8 cellular contexts compared by ENCODE assay signal in the genomic region with DNA sequence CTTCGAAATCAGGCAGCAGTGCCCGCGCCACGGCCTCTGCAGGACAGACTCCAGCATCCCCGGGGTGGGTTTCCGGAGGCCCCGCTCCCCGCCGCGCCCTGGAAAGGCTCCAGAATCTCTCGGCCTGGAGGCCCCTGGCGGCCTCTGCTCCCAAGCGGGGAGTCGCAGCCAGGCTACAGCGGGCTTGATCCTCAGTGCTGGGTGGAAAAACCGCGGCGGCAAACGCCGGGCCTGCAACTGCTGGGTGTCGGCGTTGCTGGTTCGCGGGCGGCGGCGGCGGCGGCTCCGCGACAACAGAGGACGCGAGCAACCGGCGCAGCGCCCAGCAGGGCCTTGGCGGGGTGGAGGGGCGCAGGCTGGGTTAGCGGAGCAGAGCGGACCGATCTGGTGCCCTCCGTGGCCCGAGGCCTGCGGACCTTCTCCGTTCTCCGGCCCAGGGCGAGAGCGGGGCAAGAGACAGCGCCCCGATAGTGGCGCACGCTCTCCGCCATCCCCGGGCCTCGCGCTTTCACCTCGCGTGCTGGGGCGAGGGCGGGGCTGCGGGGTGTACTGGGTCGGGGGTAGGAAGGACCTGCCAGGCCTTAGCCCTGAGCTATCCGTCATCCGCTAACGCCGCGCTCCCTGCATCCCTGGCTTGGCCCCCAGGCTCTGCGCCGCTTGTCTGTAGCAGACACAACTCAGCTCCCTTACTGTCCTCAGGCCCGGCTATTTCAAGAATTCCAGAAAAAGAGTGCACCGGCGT. TPM values are rescaled to one million over a fixed set of nuclear protein-coding genes. Genes with fewer than 3 reads are reported as not detected.
A peak's percentile ranks its signal among the peaks of the same experiment; 100 is the strongest.
DNase-seq lines count a peak whose midpoint lies in the region; ATAC-seq and TF ChIP-seq lines count a peak whose summit lies in the region.

No MANE protein-coding gene starts in this region.

- H3K27ac ChIP-seq in RWPE2 (ENCODE audit: poor library complexity, severe bottlenecking) (no peak overlapping the region), gastroesophageal sphincter (peak overlapping the region; percentile 91 to 99 (median 95))

- peak; percentile 34 for ATAC-seq in GM19328 (IDR thresholded peaks at IDR 0.05; ENCODE audit: unreplicated experiment)
- peak; percentile 24 for ATAC-seq in HG03565 (IDR thresholded peaks at IDR 0.05; ENCODE audit: unreplicated experiment)
- ATAC-seq in RWPE2 (ENCODE audit: low read depth), result peak; percentile 5
- ATAC-seq in gastroesophageal sphincter, result peak; percentile 44

- H3K9me3 ChIP-seq in RWPE2 (ENCODE audit: severe bottlenecking) (no peaks in the 10 kb centered on the region), gastroesophageal sphincter (no peaks in the 10 kb centered on the region)

- no peak for TF ChIP-seq EP300 in gastroesophageal sphincter (IDR thresholded peaks at IDR 0.05)

- TF ChIP-seq CTCF in RWPE2 (IDR thresholded peaks at IDR 0.05; ENCODE audit: poor library complexity, severe bottlenecking), result no peak
- peak in 3 of 4 experiments; percentile 3 to 30 (median 18) for TF ChIP-seq CTCF in gastroesophageal sphincter (IDR thresholded peaks at IDR 0.05)

- peak; percentile 31 to 88 (median 79) for DNase-seq in C1 segment of cervical spinal cord (lab: John Stamatoyannopoulos, UW)
- DNase-seq in RWPE2 (ENCODE audit: low spot score), result no peak
- DNase-seq in activated naive CD4-positive, alpha-beta T cell (lab: John Stamatoyannopoulos, UW), result peak; percentile 45 to 65 (median 56)
- DNase-seq in nucleus accumbens (lab: John Stamatoyannopoulos, UW), result peak in 54 of 56 donors; percentile 20 to 87 (median 74)
- peak; percentile 71 for DNase-seq in superior temporal gyrus (ENCODE audit: extremely low spot score)

- H3K4me1 ChIP-seq in RWPE2 (ENCODE audit: insufficient read depth, poor library complexity, severe bottlenecking), result peaks cover under 1% of the 10 kb centered on the region
- H3K4me1 ChIP-seq in gastroesophageal sphincter, result peaks cover 0 to 47% (median 9%) of the 10 kb centered on the region in 3 donors

- WGBS in gastroesophageal sphincter (ENCODE audit: low coverage in 1 of 2), 2 donors, result no CpG with 5 or more reads among the region's 72 CpGs

- TF ChIP-seq POLR2A in gastroesophageal sphincter (IDR thresholded peaks at IDR 0.05), result peak in 1 of 2 donors; percentile 16

- H3K4me3 ChIP-seq in RWPE2 (ENCODE audit: severe bottlenecking) (peak overlapping the region; percentile 17), gastroesophageal sphincter (peak overlapping the region; percentile 58 to 68)

- H3K36me3 ChIP-seq in RWPE2 (ENCODE audit: low read depth) (no peaks in the 10 kb centered on the region; the same call in 1 of the 2 replicates), gastroesophageal sphincter (no peaks in the 10 kb centered on the region)

- H3K27me3 ChIP-seq in RWPE2 (ENCODE audit: insufficient read depth, poor library complexity, severe bottlenecking) (no peaks in the 10 kb centered on the region), gastroesophageal sphincter (no peaks in the 10 kb centered on the region)

RNA-seq across cellular contexts. Expression of a gene that starts 3.4 kb away (rescaled TPM):
- total RNA-seq in gastroesophageal sphincter, result 10 to 100 TPM; 23.9 to 82.3 (median 54.5) TPM

RNA-seq across cellular contexts. Expression of a gene that starts 57.1 kb away (rescaled TPM):
- total RNA-seq in gastroesophageal sphincter, result not detected
